7 cellular contexts compared by ENCODE assay signal in the genomic region with DNA sequence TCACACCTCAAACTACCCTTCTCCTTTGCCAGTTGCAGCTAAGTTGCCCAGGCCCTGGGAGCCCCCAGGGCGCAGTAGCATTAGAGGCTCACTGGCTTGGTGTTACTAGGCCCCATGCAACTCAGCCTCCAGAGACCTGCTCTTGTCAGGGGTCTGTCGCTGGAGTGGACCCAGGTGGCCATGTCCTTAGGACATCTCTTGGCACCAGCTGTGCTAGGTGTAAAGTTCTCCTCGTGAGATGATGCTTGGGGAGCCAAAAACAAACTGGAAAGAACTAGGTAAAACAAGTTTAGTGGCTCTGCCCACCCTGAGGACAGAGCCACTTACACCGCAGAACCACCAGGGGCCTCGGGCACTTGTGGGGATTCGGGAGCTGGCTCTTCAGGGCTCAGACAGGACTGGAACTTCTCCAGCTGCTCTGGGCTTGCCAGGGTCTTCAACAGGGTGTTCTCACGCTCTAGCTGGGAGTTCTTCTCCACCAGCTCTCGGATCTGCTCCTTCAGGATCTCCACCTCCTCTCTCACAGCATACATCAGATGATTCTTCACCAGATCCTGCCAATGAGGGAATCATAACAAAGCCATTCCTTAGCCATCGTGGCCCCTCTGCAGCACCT.
DNase-seq lines count a peak whose midpoint lies in the region; ATAC-seq and TF ChIP-seq lines count a peak whose summit lies in the region.

No MANE protein-coding gene starts in this region.

- DNase-seq in LNCaP clone FGC (ENCODE audit: low read depth) (no peak), islet precursor cell (peak; percentile 60), stomach (no peak), kidney tubule cell (ENCODE audit: low spot score) (no peak)
- DNase-seq in activated naive CD8-positive, alpha-beta T cell treated with anti-CD3 and anti-CD28 coated beads, Interleukin-2, amount 50 U/mL, for 24 hours = peak; percentile 11
- DNase-seq in stimulated activated CD4-positive, alpha-beta T cell treated with anti-CD3 and anti-CD28 coated beads, Interleukin-1b, Interleukin-23, amount 100 ng/mL, for 48 hours = no peak

- peaks cover 9% of the 10 kb centered on the region for H3K36me3 Mint-ChIP-seq in activated naive CD8-positive, alpha-beta T cell treated with anti-CD3 and anti-CD28 coated beads, Interleukin-2, amount 50 U/mL, for 24 hours (ENCODE audit: low read depth)

- TF ChIP-seq EP300 in stomach (IDR thresholded peaks at IDR 0.05) = no peak

- H3K27me3 ChIP-seq in stomach = peaks cover 0 to 10% (median 0%) of the 10 kb centered on the region in 3 donors

- H3K9me3 Mint-ChIP-seq in activated naive CD8-positive, alpha-beta T cell treated with anti-CD3 and anti-CD28 coated beads, Interleukin-2, amount 50 U/mL, for 24 hours = no peaks in the 10 kb centered on the region

- intact Hi-C loops in stomach (cut with DNase I; ENCODE audit: low total_unique reads) = no loop called here

- peaks cover 73% of the 10 kb centered on the region for H3K4me1 Mint-ChIP-seq in activated naive CD8-positive, alpha-beta T cell treated with anti-CD3 and anti-CD28 coated beads, Interleukin-2, amount 50 U/mL, for 24 hours

- TF ChIP-seq POLR2A in stomach (IDR thresholded peaks at IDR 0.05) = no peak

- TF ChIP-seq CTCF in LNCaP clone FGC (IDR thresholded peaks at IDR 0.05; ENCODE audit: control insufficient read depth, extremely low read depth, insufficient read depth) = no peak
- TF ChIP-seq CTCF in stomach (IDR thresholded peaks at IDR 0.05) = no peak

- WGBS in stomach, 5 donors = 64 to 76% (median 68%) methylated on average over 4 to 9 of the region's 9 CpGs

- peaks cover 8 to 54% (median 31%) of the 10 kb centered on the region in 4 donors for H3K4me1 ChIP-seq in stomach

- H3K27me3 Mint-ChIP-seq in activated naive CD8-positive, alpha-beta T cell treated with anti-CD3 and anti-CD28 coated beads, Interleukin-2, amount 50 U/mL, for 24 hours = no peaks in the 10 kb centered on the region

- H3K4me3 ChIP-seq in LNCaP clone FGC (ENCODE audit: low read depth, low read length) (0 out of 2 replicates have a peak overlapping the region, but pooled peaks have one; percentile 73), stomach (peak overlapping the region; percentile 64 to 76 (median 70))

- peaks cover 20 to 30% (median 26%) of the 10 kb centered on the region in 4 donors for H3K36me3 ChIP-seq in stomach

- H3K27ac Mint-ChIP-seq in activated naive CD8-positive, alpha-beta T cell treated with anti-CD3 and anti-CD28 coated beads, Interleukin-2, amount 50 U/mL, for 24 hours = no peak overlapping the region

- peak overlapping the region; percentile 91 to 97 (median 96) for H3K27ac ChIP-seq in stomach

- peak overlapping the region; percentile 89 for H3K4me3 Mint-ChIP-seq in activated naive CD8-positive, alpha-beta T cell treated with anti-CD3 and anti-CD28 coated beads, Interleukin-2, amount 50 U/mL, for 24 hours

- ATAC-seq in activated naive CD8-positive, alpha-beta T cell treated with anti-CD3 and anti-CD28 coated beads, Interleukin-2, amount 50 U/mL, for 24 hours = no peak
- no peak for ATAC-seq in GM19467 (IDR thresholded peaks at IDR 0.05; ENCODE audit: unreplicated experiment)

- H3K9me3 ChIP-seq in stomach = no peaks in the 10 kb centered on the region

Comparison
In these comparisons a context has a peak if more than half of its experiments do, and no peak if none do; other contexts are left out.
1. DNase-seq: peak in activated naive CD8-positive, alpha-beta T cell treated with anti-CD3 and anti-CD28 coated beads, Interleukin-2, amount 50 U/mL, for 24 hours (single experiment) and islet precursor cell (single experiment); none in LNCaP clone FGC (single experiment), stomach (single experiment), stimulated activated CD4-positive, alpha-beta T cell treated with anti-CD3 and anti-CD28 coated beads, Interleukin-1b, Interleukin-23, amount 100 ng/mL, for 48 hours (single experiment) and kidney tubule cell (single experiment).